Comparison of ENCODE assay signal across 9 cellular contexts in genomic region chr14:26841920-26842741, GRCh38.
DNase-seq lines count a peak whose midpoint lies in the region; ATAC-seq and TF ChIP-seq lines count a peak whose summit lies in the region.
"Had no signal": no experiment of that assay in that cellular context is flagged by ENCODE, and none has a peak within 500 bp of the region (broad histone marks: within the 10 kb centered on the region; RNA-seq: fewer than 3 reads in every experiment).

No MANE protein-coding gene starts in this region.

- H4K20me1 ChIP-seq in GM23338 (replicated peaks; ENCODE audit: insufficient read depth): no peaks in the 10 kb centered on the region
- H4K20me1 ChIP-seq in SK-N-SH (ENCODE audit: insufficient read depth): no peaks in the 10 kb centered on the region

- TF ChIP-seq CTCF in GM23338 (conservative IDR thresholded peaks at IDR 0.05; ENCODE audit: low read depth in 2 of 2) (no peak), SK-N-SH (IDR thresholded peaks at IDR 0.05) (no peak), cardiac muscle cell (IDR thresholded peaks at IDR 0.05; ENCODE audit: low read depth, low read length) (no peak), gastrocnemius medialis (IDR thresholded peaks at IDR 0.05 in 4 of 5, conservative IDR thresholded peaks at IDR 0.05 in 1 of 5) (no peak), mesothelial cell of epicardium (IDR thresholded peaks at IDR 0.05; ENCODE audit: unreplicated experiment) (no peak)

- H3K9me2 ChIP-seq in GM23338 (ENCODE audit: insufficient read depth) (no peaks in the 10 kb centered on the region; the same call in 1 of the 2 replicates), SK-N-SH (no peaks in the 10 kb centered on the region)

- DNase-seq in GM23338 (ENCODE audit: low spot score): no peak
- DNase-seq in SK-N-SH: no peak
- DNase-seq in cardiac muscle cell (ENCODE audit: low read depth in 1 of 2, low spot score in 1 of 2): peak; percentile 8 to 98
- peak; percentile 28 to 67 for DNase-seq in gastrocnemius medialis
- no peak for DNase-seq in retina
- no peak for DNase-seq in mesothelial cell of epicardium (ENCODE audit: low spot score in 2 of 2, unreplicated experiment in 2 of 2)
- no peak for DNase-seq in putamen (ENCODE audit: low spot score)
- DNase-seq in activated CD8-positive, alpha-beta memory T cell treated with anti-CD3 and anti-CD28 coated beads, Interleukin-2, amount 50 U/mL, for 48 hours: no peak

- H3K36me3 ChIP-seq in GM23338 (ENCODE audit: insufficient read depth): no peaks in the 10 kb centered on the region
- H3K36me3 ChIP-seq in SK-N-SH (replicated peaks in 1 of 2; ENCODE audit: control insufficient read depth in 1 of 2, insufficient read depth in 2 of 2, low read length in 1 of 2): no peaks in the 10 kb centered on the region
- H3K36me3 ChIP-seq in cardiac muscle cell: no peaks in the 10 kb centered on the region
- H3K36me3 ChIP-seq in gastrocnemius medialis: no peaks in the 10 kb centered on the region

- H3K36me3 Mint-ChIP-seq in GM23338 (ENCODE audit: low read depth) (no peaks in the 10 kb centered on the region), mesothelial cell of epicardium (no peaks in the 10 kb centered on the region)

- H3K27ac ChIP-seq in GM23338 (ENCODE audit: low read depth) (no peak overlapping the region), SK-N-SH (ENCODE audit: low read depth in 2 of 2, low read length in 1 of 2) (no peak overlapping the region), cardiac muscle cell (no peak overlapping the region), gastrocnemius medialis (peak overlapping the region; percentile 35 to 64 (median 54))
- H3K27ac ChIP-seq: KMS-11 had no signal

- H3K4me3 ChIP-seq in GM23338: no peak overlapping the region
- no peak overlapping the region for H3K4me3 ChIP-seq in SK-N-SH (ENCODE audit: low read depth in 2 of 2, low read length in 1 of 2)
- no peak overlapping the region for H3K4me3 ChIP-seq in cardiac muscle cell
- H3K4me3 ChIP-seq in gastrocnemius medialis: no peak overlapping the region

- TF ChIP-seq RAD21 in SK-N-SH (IDR thresholded peaks at IDR 0.05; ENCODE audit: low read length): no peak

- H3K4me1 ChIP-seq in GM23338 (ENCODE audit: insufficient read depth): peaks cover 9% of the 10 kb centered on the region; the same call in 1 of the 2 replicates
- H3K4me1 ChIP-seq in SK-N-SH (ENCODE audit: control insufficient read depth in 1 of 2, insufficient read depth in 2 of 2, low read depth in 1 of 2, low read length in 1 of 2): no peaks in the 10 kb centered on the region; a peak in 1 of 4 replicates
- peaks cover 11% of the 10 kb centered on the region for H3K4me1 ChIP-seq in cardiac muscle cell (ENCODE audit: low read depth)
- H3K4me1 ChIP-seq in gastrocnemius medialis: no peaks in the 10 kb centered on the region

- CTCF ChIA-PET in SK-N-SH (lab: Yijun Ruan, JAX): interaction anchor here (0.6 to 1.5 kb wide), 2 partner anchors 27 to 96 kb away, joined by 3 to 4 read pairs; no protein-coding TSS in a partner anchor

- ATAC-seq in GM23338 (no peak), gastrocnemius medialis (peak; percentile 95 to 97)

- H3K9ac ChIP-seq in SK-N-SH: no peak overlapping the region
- H3K9ac ChIP-seq: KMS-11 had no signal

- intact Hi-C loops in gastrocnemius medialis (cut with DNase I; ENCODE audit: low total_unique reads): loop anchor here (10.0 kb wide), 1 partner anchor 247 kb away; the partner anchor contains the start of gene NOVA1

- H3K4me3 Mint-ChIP-seq in GM23338 (no peak overlapping the region), mesothelial cell of epicardium (no peak overlapping the region)

- peak overlapping the region; percentile 0; the same call in 1 of the 2 replicates for H2AFZ ChIP-seq in GM23338
- H2AFZ ChIP-seq in SK-N-SH (ENCODE audit: low read depth): no peak overlapping the region

- TF ChIP-seq EP300 in SK-N-SH (IDR thresholded peaks at IDR 0.05; ENCODE audit: borderline replicate concordance in 1 of 2, low read depth in 1 of 2, low read length in 1 of 2): peak in 1 of 2 experiments; percentile 23; a peak in 1 of 4 replicates

- H3K4me1 Mint-ChIP-seq in GM23338 (peaks cover 10% of the 10 kb centered on the region), mesothelial cell of epicardium (no peaks in the 10 kb centered on the region)

- no peak for TF ChIP-seq POLR2A in gastrocnemius medialis (IDR thresholded peaks at IDR 0.05)

- H3K27ac Mint-ChIP-seq in GM23338: peak overlapping the region; percentile 6; the same call in 1 of the 2 replicates
- H3K27ac Mint-ChIP-seq in mesothelial cell of epicardium: no peak overlapping the region

- H3K4me2 ChIP-seq in GM23338 (no peak overlapping the region), SK-N-SH (no peak overlapping the region)
- H3K4me2 ChIP-seq: KMS-11 had no signal

- H3F3A ChIP-seq in GM23338 (replicated peaks; ENCODE audit: low read depth) (no peaks in the 10 kb centered on the region), SK-N-SH (replicated peaks; ENCODE audit: insufficient read depth) (no peaks in the 10 kb centered on the region)

- 14% methylated on average over 3 of the region's 3 CpGs for WGBS in SK-N-SH (ENCODE audit: low lambda C conversion rate)

- POLR2A ChIA-PET in SK-N-SH (lab: Yijun Ruan, JAX): no interaction called here

- in situ Hi-C loops in gastrocnemius medialis (cut with MboI; ENCODE audit: low sequenced_read_pairs in 4 of 4): no loop called here

- no peaks in the 10 kb centered on the region for H3K27me3 Mint-ChIP-seq in GM23338 (ENCODE audit: insufficient read depth, low read depth, poor library complexity)
- peaks cover 6% of the 10 kb centered on the region for H3K27me3 Mint-ChIP-seq in mesothelial cell of epicardium (ENCODE audit: low read depth)

- no peaks in the 10 kb centered on the region for H3K9me3 ChIP-seq in SK-N-SH
- no peaks in the 10 kb centered on the region for H3K9me3 ChIP-seq in cardiac muscle cell (ENCODE audit: low read depth)
- no peaks in the 10 kb centered on the region for H3K9me3 ChIP-seq in gastrocnemius medialis

- no peaks in the 10 kb centered on the region for H3K79me2 ChIP-seq in GM23338 (replicated peaks; ENCODE audit: insufficient read depth)
- H3K79me2 ChIP-seq in SK-N-SH (ENCODE audit: insufficient read depth): no peaks in the 10 kb centered on the region

- H3K9me3 Mint-ChIP-seq in GM23338 (no peaks in the 10 kb centered on the region), mesothelial cell of epicardium (no peaks in the 10 kb centered on the region)

- H3K27me3 ChIP-seq in GM23338 (ENCODE audit: insufficient read depth): no peaks in the 10 kb centered on the region
- H3K27me3 ChIP-seq in SK-N-SH (ENCODE audit: insufficient read depth): no peaks in the 10 kb centered on the region
- no peaks in the 10 kb centered on the region for H3K27me3 ChIP-seq in cardiac muscle cell
- H3K27me3 ChIP-seq in gastrocnemius medialis: no peaks in the 10 kb centered on the region

TF ChIP-seq in GM23338, 12 proteins besides CTCF, POLR2A, EP300 and RAD21 (continues in another document):
- TF ChIP-seq REST (IDR thresholded peaks at IDR 0.05; ENCODE audit: unreplicated experiment) (no peak), NANOG (IDR thresholded peaks at IDR 0.05; ENCODE audit: borderline replicate concordance) (no peak)

TF ChIP-seq in SK-N-SH, 30 proteins besides CTCF, POLR2A, EP300 and RAD21:
- TF ChIP-seq TAF1 (IDR thresholded peaks at IDR 0.05; ENCODE audit: borderline replicate concordance, low read depth, low read length) (no peak), PBX3 (IDR thresholded peaks at IDR 0.05) (0 out of 2 replicates have a peak, but pooled peaks have one; percentile 12), TCF12 (IDR thresholded peaks at IDR 0.05) (peak; percentile 94), JUND (IDR thresholded peaks at IDR 0.05) (peak; percentile 56), NFIC (IDR thresholded peaks at IDR 0.05; ENCODE audit: borderline replicate concordance) (peak; percentile 8; the same call in 1 of the 2 replicates), FOSL2 (IDR thresholded peaks at IDR 0.05; ENCODE audit: borderline replicate concordance, low read depth) (peak; percentile 69; the same call in 1 of the 2 replicates), ELF1 (IDR thresholded peaks at IDR 0.05) (no peak), MAX (IDR thresholded peaks at IDR 0.05; ENCODE audit: low read depth) (peak; percentile 93), GATA2 (CRISPR knock-in tag; IDR thresholded peaks at IDR 0.05) (no peak), RCOR1 (IDR thresholded peaks at IDR 0.05; ENCODE audit: low read length) (no peak)

Comparison
In these comparisons a context has a peak if more than half of its experiments do, and no peak if none do; other contexts are left out.
1. DNase-seq: peak in cardiac muscle cell (2 of 2) and gastrocnemius medialis (2 of 2); none in GM23338 (single experiment), SK-N-SH (single experiment), retina (single experiment), mesothelial cell of epicardium (0 of 2), putamen (single experiment) and activated CD8-positive, alpha-beta memory T cell treated with anti-CD3 and anti-CD28 coated beads, Interleukin-2, amount 50 U/mL, for 48 hours (single experiment).
2. H3K27ac ChIP-seq: peak in gastrocnemius medialis (4 of 4); none in GM23338 (single experiment), SK-N-SH (0 of 2) and cardiac muscle cell (single experiment).